Comparison of ENCODE assay signal across 9 cellular contexts in genomic region chr11:6925636-6926207, GRCh38. TPM values are rescaled to one million over a fixed set of nuclear protein-coding genes. Genes with fewer than 3 reads are reported as not detected.
DNase-seq lines count a peak whose midpoint lies in the region; ATAC-seq and TF ChIP-seq lines count a peak whose summit lies in the region.
"Had no signal": no experiment of that assay in that cellular context is flagged by ENCODE, and none has a peak within 500 bp of the region (broad histone marks: within the 10 kb centered on the region; RNA-seq: fewer than 3 reads in every experiment).

No MANE protein-coding gene starts in this region.

- no peak for TF ChIP-seq CTCF in fibroblast of pulmonary artery (IDR thresholded peaks at IDR 0.05; ENCODE audit: low read length, missing control alignments)

- peak overlapping the region; percentile 91 for H3K4me3 ChIP-seq in fibroblast of pulmonary artery (replicated peaks; ENCODE audit: low read depth, low read length)
- H3K4me3 ChIP-seq: BLaER1 had no signal

- peak; percentile 19 for ATAC-seq in HG02852 (IDR thresholded peaks at IDR 0.05; ENCODE audit: unreplicated experiment)

- DNase-seq in NCI-H1436 (lab: John Stamatoyannopoulos, UW) (peak; percentile 2), NCI-H1436 treated with DMSO at 0.1 percent for 48 hours (lab: John Stamatoyannopoulos, UW) (no peak), SK-MEL-5 (ENCODE audit: low read depth, low spot score) (peak; percentile 40), fibroblast of pulmonary artery (ENCODE audit: low read depth) (peak; percentile 35), putamen (ENCODE audit: low spot score) (peak; percentile 44), occipital lobe (lab: John Stamatoyannopoulos, UW) (no peak)
- no peak for DNase-seq in activated CD4-positive, CD25-positive, alpha-beta regulatory T cell (lab: John Stamatoyannopoulos, UW)

- in situ Hi-C loops in SK-MEL-5 (cut with HindIII; ENCODE audit: low pct_unique_long_range_greater_than_20kb, low sequenced_read_pairs), result no loop called here

RNA-seq across cellular contexts. Expression of gene ZNF215, which starts 0.5 kb away (rescaled TPM):
- 5.5 and 6.1 TPM in 2 replicates for total RNA-seq in SK-MEL-5 (2014; rRNA removed; shearing (Covaris generic))
- polyA plus RNA-seq in SK-MEL-5 (2015; cell fraction: cytosol; rRNA removed), result 2.8 and 4.8 TPM in 2 replicates
- polyA plus RNA-seq in SK-MEL-5 (2015; cell fraction: nucleus; rRNA removed), result 33.8 and 34.7 TPM in 2 replicates
- total RNA-seq in occipital lobe, result 5.6 TPM

RNA-seq across cellular contexts. Expression of gene OR2D3, which starts 4.9 kb away (rescaled TPM):
- not detected in 2 replicates for total RNA-seq in SK-MEL-5 (2014; rRNA removed; shearing (Covaris generic))
- polyA plus RNA-seq in SK-MEL-5 (2015; cell fraction: cytosol; rRNA removed), result not detected in 2 replicates
- polyA plus RNA-seq in SK-MEL-5 (2015; cell fraction: nucleus; rRNA removed), result not detected in 2 replicates
- not detected for total RNA-seq in occipital lobe

RNA-seq across cellular contexts. Expression of gene OR2D2, which starts 33.4 kb away (rescaled TPM):
- not detected in 2 replicates for total RNA-seq in SK-MEL-5 (2014; rRNA removed; shearing (Covaris generic))
- not detected in 2 replicates for polyA plus RNA-seq in SK-MEL-5 (2015; cell fraction: cytosol; rRNA removed)
- polyA plus RNA-seq in SK-MEL-5 (2015; cell fraction: nucleus; rRNA removed), result 0.30 TPM in 1 of 2 replicates, not detected in the other
- total RNA-seq in occipital lobe, result 0.31 TPM

RNA-seq across cellular contexts. Expression of gene OR10A4, which starts 49.3 kb away (rescaled TPM):
- total RNA-seq in SK-MEL-5 (2014; rRNA removed; shearing (Covaris generic)), result not detected in 2 replicates
- not detected in 2 replicates for polyA plus RNA-seq in SK-MEL-5 (2015; cell fraction: cytosol; rRNA removed)
- not detected in 2 replicates for polyA plus RNA-seq in SK-MEL-5 (2015; cell fraction: nucleus; rRNA removed)
- not detected for total RNA-seq in occipital lobe

Comparison
In these comparisons a context has a peak if more than half of its experiments do, and no peak if none do; other contexts are left out.
1. DNase-seq: peak in NCI-H1436 (single experiment), SK-MEL-5 (single experiment), fibroblast of pulmonary artery (single experiment) and putamen (single experiment); none in NCI-H1436 treated with DMSO at 0.1 percent for 48 hours (single experiment), activated CD4-positive, CD25-positive, alpha-beta regulatory T cell (0 of 4) and occipital lobe (single experiment).